Comparison of ENCODE assay signal across 7 cellular contexts in the genomic region with DNA sequence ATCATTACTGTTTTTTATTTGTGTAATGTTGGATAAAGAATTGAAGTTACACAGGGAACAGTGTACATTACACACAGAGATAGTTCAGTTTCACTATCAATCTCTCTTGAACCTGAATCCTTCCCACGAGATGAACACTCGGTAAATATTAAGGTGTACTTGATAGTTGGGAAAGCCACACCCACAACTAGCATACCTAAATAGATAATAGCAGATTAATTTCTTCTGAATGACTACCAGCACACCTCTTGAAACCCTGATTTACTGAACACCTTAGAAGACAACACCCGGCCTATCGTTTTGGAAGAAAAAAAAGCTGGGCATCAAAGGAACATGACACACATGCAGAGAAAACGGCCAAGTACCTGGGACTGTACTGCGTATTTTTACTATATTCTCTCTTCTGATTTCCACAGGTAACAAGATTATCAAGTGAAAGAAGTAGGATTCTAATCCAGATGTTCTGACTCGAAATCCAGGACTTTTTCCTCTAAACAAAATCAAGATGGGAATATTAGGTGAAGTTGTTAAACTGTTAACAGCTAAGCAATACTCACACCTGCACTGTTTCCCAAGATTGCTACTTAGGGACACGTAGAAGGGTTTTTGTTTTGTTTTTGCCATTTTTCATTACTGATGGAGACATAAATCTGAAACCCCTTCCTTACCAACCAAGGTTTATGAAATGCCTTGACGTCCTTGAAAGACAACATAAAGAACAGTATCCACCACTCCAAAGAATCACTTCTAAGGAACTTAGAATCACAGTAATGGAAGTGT. TPM values are rescaled to one million over a fixed set of nuclear protein-coding genes. Genes with fewer than 3 reads are reported as not detected.
DNase-seq lines count a peak whose midpoint lies in the region; ATAC-seq and TF ChIP-seq lines count a peak whose summit lies in the region.

No MANE protein-coding gene starts in this region.

- H3K9me3 ChIP-seq in right atrium auricular region = peaks cover 0 to 10% of the 10 kb centered on the region in 2 donors

- H3K27ac ChIP-seq in HL-60 (replicated peaks) (peak overlapping the region; percentile 79), right atrium auricular region (peak overlapping the region; percentile 98)

- H3K36me3 ChIP-seq in right atrium auricular region = no peaks in the 10 kb centered on the region

- H3K27me3 ChIP-seq in HL-60 (ENCODE audit: insufficient read depth, poor library complexity, severe bottlenecking) = no peaks in the 10 kb centered on the region
- H3K27me3 ChIP-seq in right atrium auricular region = no peaks in the 10 kb centered on the region

- TF ChIP-seq CTCF in HL-60 (IDR thresholded peaks at IDR 0.05; ENCODE audit: insufficient read depth, low read length) (no peak), WI38 (IDR thresholded peaks at IDR 0.05; ENCODE audit: low read depth, low read length) (no peak), right atrium auricular region (IDR thresholded peaks at IDR 0.05) (no peak)

- no peak for ATAC-seq in GM18867 (IDR thresholded peaks at IDR 0.05; ENCODE audit: unreplicated experiment)

- H3K4me1 ChIP-seq in right atrium auricular region = peaks cover 0 to 11% of the 10 kb centered on the region in 2 donors

- DNase-seq in HL-60 (ENCODE audit: low read depth in 1 of 2, low spot score in 1 of 2) (no peak), right atrium auricular region (ENCODE audit: low spot score) (no peak), skeletal muscle cell (ENCODE audit: low read depth) (no peak), Kasumi-1 (lab: John Stamatoyannopoulos, UW) (no peak)
- DNase-seq in activated CD4-positive, CD25-positive, alpha-beta regulatory T cell treated with anti-CD3 and anti-CD28 coated beads, Interleukin-2, amount 50 U/mL, for 72 hours = no peak

- H3K4me3 ChIP-seq in HL-60 (replicated peaks; ENCODE audit: insufficient read depth, low read length) = peak overlapping the region; percentile 96
- H3K4me3 ChIP-seq in WI38 (ENCODE audit: low read depth, low read length) = peak overlapping the region; percentile 86
- peak overlapping the region; percentile 95 for H3K4me3 ChIP-seq in right atrium auricular region
- peak overlapping the region; percentile 99 for H3K4me3 ChIP-seq in skeletal muscle cell (ENCODE audit: low read depth, low read length)

RNA-seq across cellular contexts. Expression of a gene that starts 1.0 kb away (rescaled TPM):
- total RNA-seq in right atrium auricular region = 10 to 100 TPM; 13.0 to 17.1 TPM

RNA-seq across cellular contexts. Expression of a gene that starts 6.2 kb away (rescaled TPM):
- total RNA-seq in right atrium auricular region = 1 to 10 TPM in 1 of 2 donors, under 1 TPM in 1; 0.12 to 1.1 TPM
